Comparison of ENCODE assay signal across 16 cellular contexts in the genomic region with DNA sequence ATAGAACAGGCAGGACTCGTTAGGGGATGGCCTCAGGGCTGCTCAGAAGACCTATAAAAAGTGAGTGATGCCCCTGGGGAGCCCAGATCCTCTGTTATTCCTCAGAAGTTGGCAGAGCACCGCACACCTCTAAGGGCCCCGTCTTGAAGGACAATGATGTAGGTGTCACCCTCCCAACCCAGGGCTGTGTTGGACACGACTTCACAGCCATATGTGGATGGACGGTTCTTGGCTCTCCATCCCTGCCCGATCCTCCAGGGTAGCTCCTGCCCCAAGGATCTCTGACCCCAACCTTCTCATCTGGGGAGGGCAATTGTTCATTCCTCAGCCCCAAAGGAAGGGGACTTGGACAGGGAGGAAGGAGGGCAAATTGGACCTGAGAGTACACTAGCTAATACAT.
A peak's percentile ranks its signal among the peaks of the same experiment; 100 is the strongest.
DNase-seq lines count a peak whose midpoint lies in the region; ATAC-seq and TF ChIP-seq lines count a peak whose summit lies in the region.
"Had no signal": no experiment of that assay in that cellular context is flagged by ENCODE, and none has a peak within 500 bp of the region (broad histone marks: within the 10 kb centered on the region; RNA-seq: fewer than 3 reads in every experiment).

No MANE protein-coding gene starts in this region.

- H3K4me1 Mint-ChIP-seq in activated T-cell treated with anti-CD3 and anti-CD28 coated beads, Interleukin-2, amount 50 U/mL, for 24 hours (ENCODE audit: low read depth), result no peaks in the 10 kb centered on the region
- H3K4me1 Mint-ChIP-seq in activated T-cell treated with anti-CD3 and anti-CD28 coated beads, Interleukin-2, amount 50 U/mL, for 4 hours (ENCODE audit: low read depth), result no peaks in the 10 kb centered on the region
- H3K4me1 Mint-ChIP-seq in nephron, result peaks cover 29% of the 10 kb centered on the region
- H3K4me1 Mint-ChIP-seq: B cell; CD4-positive, alpha-beta memory T cell had no signal

- no peaks in the 10 kb centered on the region for H3K79me1 ChIP-seq in IMR-90 (ENCODE audit: low read depth in 1 of 2, low read length in 2 of 2)

- no peaks in the 10 kb centered on the region for H3K9me1 ChIP-seq in IMR-90 (ENCODE audit: insufficient read depth, low read length)

- dilution Hi-C loops in IMR-90 (cut with HindIII; ENCODE audit: low sequenced_read_pairs, unreplicated experiment), result no loop called here

- no TSS peak for BruUV-seq in IMR-90 (replicated peaks; lab: Mats Ljungman, UMichigan)

- H3K4me3 Mint-ChIP-seq in activated T-cell treated with anti-CD3 and anti-CD28 coated beads, Interleukin-2, amount 50 U/mL, for 24 hours, result no peak overlapping the region
- no peak overlapping the region for H3K4me3 Mint-ChIP-seq in activated T-cell treated with anti-CD3 and anti-CD28 coated beads, Interleukin-2, amount 50 U/mL, for 4 hours
- H3K4me3 Mint-ChIP-seq in nephron, result peak overlapping the region in 1 of 3 experiments; percentile 18
- H3K4me3 Mint-ChIP-seq: B cell had no signal

- H3K4me1 ChIP-seq in IMR-90 (ENCODE audit: control insufficient read depth, insufficient read depth, low read length), result 0 out of 2 replicates have a peak, but pooled peaks cover 2% of the 10 kb centered on the region
- H3K4me1 ChIP-seq in spleen, result no peaks in the 10 kb centered on the region

- H3K36me3 ChIP-seq in IMR-90 (ENCODE audit: control insufficient read depth, insufficient read depth, low read length) (no peaks in the 10 kb centered on the region), spleen (no peaks in the 10 kb centered on the region)

- no peak overlapping the region for H4K91ac ChIP-seq in IMR-90 (ENCODE audit: insufficient read depth, low read depth, low read length)

- no peak overlapping the region for H4K5ac ChIP-seq in IMR-90 (ENCODE audit: low read depth, low read length)

- TF ChIP-seq RAD21 in IMR-90 (IDR thresholded peaks at IDR 0.05; ENCODE audit: low read length), result no peak

- peak overlapping the region; percentile 13 for H2AK9ac ChIP-seq in IMR-90 (replicated peaks; ENCODE audit: low read depth, low read length, poor library complexity)

- H3K36me3 Mint-ChIP-seq in activated T-cell treated with anti-CD3 and anti-CD28 coated beads, Interleukin-2, amount 50 U/mL, for 24 hours (ENCODE audit: low read depth), result no peaks in the 10 kb centered on the region
- H3K36me3 Mint-ChIP-seq in activated T-cell treated with anti-CD3 and anti-CD28 coated beads, Interleukin-2, amount 50 U/mL, for 4 hours (ENCODE audit: insufficient read depth), result no peaks in the 10 kb centered on the region
- H3K36me3 Mint-ChIP-seq in nephron (ENCODE audit: low read depth), result no peaks in the 10 kb centered on the region
- H3K36me3 Mint-ChIP-seq: CD4-positive, alpha-beta memory T cell had no signal

- no peak overlapping the region for H3K27ac Mint-ChIP-seq in activated T-cell treated with anti-CD3 and anti-CD28 coated beads, Interleukin-2, amount 50 U/mL, for 24 hours
- peak overlapping the region; percentile 26 to 67 (median 27) for H3K27ac Mint-ChIP-seq in nephron
- H3K27ac Mint-ChIP-seq: B cell; CD4-positive, alpha-beta memory T cell had no signal

- H3K14ac ChIP-seq in IMR-90 (replicated peaks; ENCODE audit: low read depth, low read length), result no peak overlapping the region

- no peak overlapping the region for H2AK5ac ChIP-seq in IMR-90 (ENCODE audit: low read depth, low read length)

- POLR2A ChIA-PET in IMR-90 (lab: Charles Lee; ENCODE audit: unreplicated experiment), result no interaction called here

- H3K9ac ChIP-seq in IMR-90 (ENCODE audit: low read depth, low read length), result no peak overlapping the region

- DNase-seq in activated T-cell treated with anti-CD3 and anti-CD28 coated beads, Interleukin-2, amount 50 U/mL, for 24 hours, result peak; percentile 1
- DNase-seq in activated T-cell treated with anti-CD3 and anti-CD28 coated beads, Interleukin-2, amount 50 U/mL, for 4 hours, result no peak
- DNase-seq in IMR-90, result no peak
- DNase-seq in spleen, result peak; percentile 46
- DNase-seq: Calu3; CD4-positive, alpha-beta memory T cell; MM.1S; NCI-H1105; NCI-H1694; NCI-H510A treated with DMSO at 0.1 percent for 48 hours had no signal

- H3K18ac ChIP-seq in IMR-90 (ENCODE audit: low read depth, low read length), result no peak overlapping the region

- H2BK15ac ChIP-seq in IMR-90 (ENCODE audit: low read depth, low read length), result no peak overlapping the region

- H2BK5ac ChIP-seq in IMR-90 (ENCODE audit: low read depth, low read length, poor library complexity, severe bottlenecking), result no peak overlapping the region

- no CpG with 5 or more reads among the region's 6 CpGs for WGBS in IMR-90 (ENCODE audit: extremely low coverage in 2 of 2, insufficient read length in 1 of 2), 2 experiments
- 77 to 82% (median 78%) methylated on average over 3 to 6 of the region's 6 CpGs for WGBS in spleen, 5 donors

- H3K27me3 ChIP-seq in IMR-90 (ENCODE audit: control insufficient read depth, insufficient read depth, low read length) (peaks cover 50% of the 10 kb centered on the region), spleen (replicated peaks in 1 of 7) (peaks cover 0 to 24% (median 0%) of the 10 kb centered on the region in 7 donors)

- H3K27ac ChIP-seq in IMR-90 (ENCODE audit: insufficient read depth, low read length), result no peak overlapping the region
- no peak overlapping the region for H3K27ac ChIP-seq in spleen
- H3K27ac ChIP-seq: 22Rv1 had no signal

- H3K4me3 ChIP-seq in IMR-90 (ENCODE audit: insufficient read depth, low read depth, low read length) (no peak overlapping the region), spleen (no peak overlapping the region)

- no peak overlapping the region for H2BK20ac ChIP-seq in IMR-90 (ENCODE audit: low read depth, low read length)

- ATAC-seq in activated T-cell treated with anti-CD3 and anti-CD28 coated beads, Interleukin-2, amount 50 U/mL, for 4 hours, result no peak
- ATAC-seq in IMR-90 (ENCODE audit: low read depth), result no peak
- ATAC-seq in HG02678 (IDR thresholded peaks at IDR 0.05; ENCODE audit: unreplicated experiment), result no peak
- no peak for ATAC-seq in GM21529 (IDR thresholded peaks at IDR 0.05; ENCODE audit: unreplicated experiment)
- no peak for ATAC-seq in HG03457 (IDR thresholded peaks at IDR 0.05; ENCODE audit: unreplicated experiment)

- no peak overlapping the region for H4K8ac ChIP-seq in IMR-90 (ENCODE audit: low read depth in 2 of 2, low read length in 2 of 2)

- no peak overlapping the region for H2BK120ac ChIP-seq in IMR-90 (ENCODE audit: low read depth, low read length)

- intact Hi-C loops in IMR-90 (cut with micrococcal nuclease) (no loop called here), spleen (cut with DNase I; ENCODE audit: low total_unique reads) (no loop called here)

- H2AFZ ChIP-seq in IMR-90 (replicated peaks; ENCODE audit: low read length, poor library complexity), result peak overlapping the region; percentile 61

- TF ChIP-seq POLR2A in IMR-90 (IDR thresholded peaks at IDR 0.05; ENCODE audit: low read depth, low read length) (no peak), spleen (IDR thresholded peaks at IDR 0.05) (no peak)

- H4K20me1 ChIP-seq in IMR-90 (ENCODE audit: insufficient read depth, low read length), result no peaks in the 10 kb centered on the region

- in situ Hi-C loops in IMR-90 (cut with MboI; ENCODE audit: low sequenced_read_pairs), result no loop called here

- no peaks in the 10 kb centered on the region for H3K27me3 Mint-ChIP-seq in activated T-cell treated with anti-CD3 and anti-CD28 coated beads, Interleukin-2, amount 50 U/mL, for 24 hours
- H3K27me3 Mint-ChIP-seq in activated T-cell treated with anti-CD3 and anti-CD28 coated beads, Interleukin-2, amount 50 U/mL, for 4 hours (ENCODE audit: low read depth), result no peaks in the 10 kb centered on the region
- H3K27me3 Mint-ChIP-seq in nephron (ENCODE audit: low read depth), result peaks cover 48% of the 10 kb centered on the region

- H3K56ac ChIP-seq in IMR-90 (ENCODE audit: extremely low read depth, insufficient read depth, low read length), result no peak overlapping the region

- TF ChIP-seq CTCF in IMR-90 (conservative IDR thresholded peaks at IDR 0.05; ENCODE audit: low read depth, low read length) (no peak), nephron (IDR thresholded peaks at IDR 0.05; ENCODE audit: unreplicated experiment in 3 of 3) (no peak), spleen (IDR thresholded peaks at IDR 0.05 in 8 of 11, conservative IDR thresholded peaks at IDR 0.05 in 3 of 11) (no peak)

- no peak overlapping the region for H3K4me2 ChIP-seq in IMR-90 (ENCODE audit: low read depth, low read length)

- CTCF ChIA-PET in IMR-90 (lab: Yijun Ruan, JAX), result no interaction called here

- H3K4ac ChIP-seq in IMR-90 (ENCODE audit: low read depth, low read length), result no peak overlapping the region

- H3K9me3 Mint-ChIP-seq in activated T-cell treated with anti-CD3 and anti-CD28 coated beads, Interleukin-2, amount 50 U/mL, for 24 hours, result no peaks in the 10 kb centered on the region
- no peaks in the 10 kb centered on the region for H3K9me3 Mint-ChIP-seq in activated T-cell treated with anti-CD3 and anti-CD28 coated beads, Interleukin-2, amount 50 U/mL, for 4 hours
- H3K9me3 Mint-ChIP-seq in nephron, result peaks cover 2% of the 10 kb centered on the region

- H3K9me3 ChIP-seq in IMR-90 (ENCODE audit: control insufficient read depth, insufficient read depth, low read length) (no peaks in the 10 kb centered on the region; the same call in 1 of the 2 replicates), spleen (no peaks in the 10 kb centered on the region)

- no peak overlapping the region for H3K23ac ChIP-seq in IMR-90 (ENCODE audit: low read depth, low read length)

TF ChIP-seq in IMR-90, 13 proteins besides CTCF, POLR2A, EP300 and RAD21 (continues in another document):
- TF ChIP-seq MAZ (IDR thresholded peaks at IDR 0.05; ENCODE audit: borderline replicate concordance, low read depth, low read length) (no peak), BHLHE40 (IDR thresholded peaks at IDR 0.05; ENCODE audit: low read depth, low read length) (no peak), ELK1 (IDR thresholded peaks at IDR 0.05; ENCODE audit: borderline replicate concordance, low read depth, low read length) (no peak), NFE2L2 (IDR thresholded peaks at IDR 0.05; ENCODE audit: low read depth, low read length) (no peak), FOS (IDR thresholded peaks at IDR 0.05; ENCODE audit: low read depth, low read length) (no peak), RFX5 (IDR thresholded peaks at IDR 0.05; ENCODE audit: low read depth, low read length) (no peak), CEBPB (IDR thresholded peaks at IDR 0.05; ENCODE audit: low read depth, low read length) (no peak)

Comparison
In these comparisons a context has a peak if more than half of its experiments do, and no peak if none do; other contexts are left out.
1. DNase-seq: peak in activated T-cell treated with anti-CD3 and anti-CD28 coated beads, Interleukin-2, amount 50 U/mL, for 24 hours (single experiment) and spleen (single experiment); none in activated T-cell treated with anti-CD3 and anti-CD28 coated beads, Interleukin-2, amount 50 U/mL, for 4 hours (single experiment) and IMR-90 (single experiment).